21 cellular contexts compared by ENCODE assay signal in genomic region chr5:97788369-97788768, GRCh38.
"Had no signal": no experiment of that assay in that cellular context is flagged by ENCODE, and none has a peak within 500 bp of the region (broad histone marks: within the 10 kb centered on the region; RNA-seq: fewer than 3 reads in every experiment).

No MANE protein-coding gene starts in this region.

- FAIRE-seq: RCC 7860 had no signal

- DNase-seq: KBM-7, MV-4-11, NCI-H1048, NCI-H1105, NCI-H1417, NCI-H1436 treated with DMSO at 0.1 percent for 48 hours, NCI-H1694, NCI-H187 treated with DMSO at 0.1 percent for 48 hours, NCI-H2029 treated with DMSO at 0.1 percent for 48 hours, NCI-H2171, NCI-H226, NCI-H446, NCI-H510A, NCI-H524 treated with DMSO at 0.1 percent for 48 hours, NCI-H69, NCI-H774, Right ventricle myocardium superior, RPMI8226, SK-N-SH, SW 1271 had no signal
